In the genomic region with DNA sequence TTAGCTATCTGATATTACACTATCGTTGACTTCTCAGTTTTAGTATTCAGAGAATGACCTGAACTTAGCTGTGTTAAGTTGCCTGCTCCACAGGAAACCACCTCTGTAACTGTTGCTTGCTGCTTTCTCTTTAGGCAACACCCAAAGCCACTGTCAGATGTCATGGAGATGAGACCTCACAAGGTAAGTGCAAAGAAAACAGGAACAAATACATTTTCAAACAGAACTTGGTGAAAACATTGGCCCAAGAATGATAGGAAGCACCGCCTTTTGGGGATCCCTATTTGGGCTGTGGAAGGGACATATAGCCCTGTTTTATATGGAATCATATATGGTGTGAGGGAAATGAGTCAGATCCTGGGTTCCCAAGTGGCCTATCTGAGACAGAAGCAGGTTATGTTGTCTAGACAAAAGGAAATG, we compare ENCODE assay signal across 2 cellular contexts.
TF ChIP-seq lines count a peak whose summit lies in the region.

No MANE protein-coding gene starts in this region.

TF ChIP-seq in HepG2, 621 proteins besides CTCF, POLR2A, EP300 and RAD21 (continued from another document):
- TF ChIP-seq ZNF580 (CRISPR knock-in tag; IDR thresholded peaks at IDR 0.05; ENCODE audit: borderline replicate concordance, low read depth) (no peak), SALL2 (CRISPR knock-in tag; IDR thresholded peaks at IDR 0.05) (no peak), KLF11 (CRISPR knock-in tag; IDR thresholded peaks at IDR 0.05) (no peak), ZFP90 (CRISPR knock-in tag; IDR thresholded peaks at IDR 0.05; ENCODE audit: borderline replicate concordance) (no peak), FOXA1 (IDR thresholded peaks at IDR 0.05) (no peak), FOXA1 (CRISPR knock-in tag; IDR thresholded peaks at IDR 0.05) (no peak), SMAD1 (CRISPR knock-in tag; IDR thresholded peaks at IDR 0.05; ENCODE audit: borderline replicate concordance, low read depth) (no peak)

TF ChIP-seq in H1, 55 proteins besides CTCF, POLR2A, EP300 and RAD21 (continued from another document):
- TF ChIP-seq CHD2 (IDR thresholded peaks at IDR 0.05; ENCODE audit: low read length): no peak
- no peak for TF ChIP-seq NRF1 (IDR thresholded peaks at IDR 0.05; ENCODE audit: low read depth, low read length)
- TF ChIP-seq RBBP5 (IDR thresholded peaks at IDR 0.05; ENCODE audit: borderline replicate concordance, low read depth, low read length): no peak
TF ChIP-seq in H1: peak in this region for 0.
